7 cellular contexts compared by ENCODE assay signal in the genomic region with DNA sequence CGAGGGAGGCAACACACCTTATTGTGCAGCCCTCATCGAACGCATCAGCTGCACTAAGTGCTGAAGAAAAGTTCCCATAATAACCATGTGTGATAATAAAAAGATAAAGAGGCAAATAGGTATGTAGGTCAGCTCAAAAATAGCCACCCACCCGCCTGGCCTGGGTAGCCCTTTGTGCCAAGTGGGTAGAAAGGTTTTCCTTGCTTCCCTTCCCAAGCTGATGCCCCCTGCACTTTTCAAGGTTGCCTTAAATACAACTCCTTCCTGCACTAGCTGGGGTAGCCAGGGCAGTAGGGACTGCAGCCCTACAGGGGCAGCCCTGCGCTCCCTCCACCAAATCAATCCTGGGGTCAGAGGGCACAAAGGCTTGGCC. TPM values are rescaled to one million over a fixed set of nuclear protein-coding genes. Genes with fewer than 3 reads are reported as not detected.
DNase-seq lines count a peak whose midpoint lies in the region; ATAC-seq lines count a peak whose summit lies in the region.

No MANE protein-coding gene starts in this region.

- DNase-seq in activated naive CD8-positive, alpha-beta T cell treated with anti-CD3 and anti-CD28 coated beads, Interleukin-2, amount 10 ng/mL, durations not matched to agents 7 days and 5 days: no peak
- DNase-seq in substantia nigra (lab: John Stamatoyannopoulos, UW) (peak in 2 of 49 donors; percentile 45 to 75), NCI-H146 (lab: John Stamatoyannopoulos, UW) (no peak)

- H3K4me1 Mint-ChIP-seq in activated naive CD8-positive, alpha-beta T cell treated with anti-CD3 and anti-CD28 coated beads, Interleukin-2, amount 10 ng/mL, durations not matched to agents 7 days and 5 days: peaks cover 57% of the 10 kb centered on the region

- no peak for ATAC-seq in activated naive CD8-positive, alpha-beta T cell treated with anti-CD3 and anti-CD28 coated beads, Interleukin-2, amount 10 ng/mL, durations not matched to agents 7 days and 5 days (ENCODE audit: low read depth)
- ATAC-seq in esophagus mucosa (no peak), GM21423 (IDR thresholded peaks at IDR 0.05; ENCODE audit: unreplicated experiment) (no peak)

- H3K27ac Mint-ChIP-seq in activated naive CD8-positive, alpha-beta T cell treated with anti-CD3 and anti-CD28 coated beads, Interleukin-2, amount 10 ng/mL, durations not matched to agents 7 days and 5 days: peak overlapping the region; percentile 91

- peak overlapping the region; percentile 80 for H3K4me3 Mint-ChIP-seq in activated naive CD8-positive, alpha-beta T cell treated with anti-CD3 and anti-CD28 coated beads, Interleukin-2, amount 10 ng/mL, durations not matched to agents 7 days and 5 days

- H3K36me3 ChIP-seq in HUES48 (ENCODE audit: control insufficient read depth, insufficient read depth, low read length): no peaks in the 10 kb centered on the region

- H3K27me3 ChIP-seq in HUES48 (ENCODE audit: control insufficient read depth, insufficient read depth, low read length) (no peaks in the 10 kb centered on the region), layer of hippocampus (ENCODE audit: control insufficient read depth, insufficient read depth, low read length) (no peaks in the 10 kb centered on the region)

- H3K9me3 Mint-ChIP-seq in activated naive CD8-positive, alpha-beta T cell treated with anti-CD3 and anti-CD28 coated beads, Interleukin-2, amount 10 ng/mL, durations not matched to agents 7 days and 5 days: no peaks in the 10 kb centered on the region

- POLR2A ChIA-PET in activated naive CD8-positive, alpha-beta T cell treated with anti-CD3 and anti-CD28 coated beads, Interleukin-2, amount 10 ng/mL, durations not matched to agents 7 days and 5 days (lab: Charles Lee): interaction anchor here (0.5 to 10.9 kb wide), 16 partner anchors 10 to 382 kb away, joined by 3 to 225 read pairs (median 8); partner anchors contain the start of genes ASCC1 and DDIT4

- H3K36me3 Mint-ChIP-seq in activated naive CD8-positive, alpha-beta T cell treated with anti-CD3 and anti-CD28 coated beads, Interleukin-2, amount 10 ng/mL, durations not matched to agents 7 days and 5 days: no peaks in the 10 kb centered on the region

- H3K9me3 ChIP-seq in HUES48 (ENCODE audit: control insufficient read depth, insufficient read depth, low read length): no peaks in the 10 kb centered on the region

- H3K27ac ChIP-seq in HUES48 (ENCODE audit: low read depth, low read length): peak overlapping the region; percentile 93
- H3K27ac ChIP-seq in layer of hippocampus (ENCODE audit: low read depth, low read length): peak overlapping the region; percentile 99
- peak overlapping the region; percentile 99 for H3K27ac ChIP-seq in substantia nigra (ENCODE audit: low read depth, low read length, poor library complexity, severe bottlenecking)

- H3K4me1 ChIP-seq in HUES48 (ENCODE audit: control insufficient read depth, insufficient read depth, low read length): peaks cover 44% of the 10 kb centered on the region

- H3K27me3 Mint-ChIP-seq in activated naive CD8-positive, alpha-beta T cell treated with anti-CD3 and anti-CD28 coated beads, Interleukin-2, amount 10 ng/mL, durations not matched to agents 7 days and 5 days: no peaks in the 10 kb centered on the region

- H3K4me3 ChIP-seq in HUES48 (ENCODE audit: low read depth, low read length): peak overlapping the region; percentile 15; the same call in 1 of the 2 replicates

- H3K9ac ChIP-seq in HUES48 (ENCODE audit: low read depth, low read length): peak overlapping the region; percentile 66

RNA-seq across cellular contexts. Expression of gene DDIT4, which starts 13.5 kb away (rescaled TPM):
- total RNA-seq in activated naive CD8-positive, alpha-beta T cell treated with anti-CD3 and anti-CD28 coated beads, Interleukin-2, amount 10 ng/mL, durations not matched to agents 7 days and 5 days: 100 to 1,000 TPM; 150 to 159 TPM
- total RNA-seq in esophagus mucosa: 417 TPM

RNA-seq across cellular contexts. Expression of gene ASCC1, which starts 44.1 kb away (rescaled TPM):
- total RNA-seq in activated naive CD8-positive, alpha-beta T cell treated with anti-CD3 and anti-CD28 coated beads, Interleukin-2, amount 10 ng/mL, durations not matched to agents 7 days and 5 days: 10 to 100 TPM; 28.5 to 34.4 TPM
- 23.5 TPM for total RNA-seq in esophagus mucosa

RNA-seq across cellular contexts. Expression of gene ANAPC16, which starts 44.4 kb away (rescaled TPM):
- 10 to 100 TPM; 89.2 to 89.8 TPM for total RNA-seq in activated naive CD8-positive, alpha-beta T cell treated with anti-CD3 and anti-CD28 coated beads, Interleukin-2, amount 10 ng/mL, durations not matched to agents 7 days and 5 days
- 64.4 TPM for total RNA-seq in esophagus mucosa
